In the genomic region with DNA sequence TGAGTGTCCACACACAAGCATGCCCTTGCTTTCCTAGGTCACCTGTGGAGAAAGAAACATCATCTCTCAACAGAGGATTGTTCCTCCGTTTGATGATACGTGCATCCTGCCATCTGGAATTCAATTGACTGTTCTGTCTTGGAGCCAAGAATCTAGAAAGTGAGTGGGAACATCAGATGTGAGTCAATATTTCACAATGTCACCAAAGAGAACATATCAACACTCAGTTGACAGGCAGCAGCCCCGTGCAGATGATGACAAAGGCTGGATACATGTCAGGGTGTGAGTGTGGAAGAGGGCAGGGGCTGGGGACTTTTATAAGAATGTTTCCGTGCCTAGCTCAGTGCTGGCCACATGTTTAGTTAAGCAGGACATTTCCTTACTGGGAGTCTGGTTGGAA, we compare ENCODE assay signal across 20 cellular contexts.
DNase-seq lines count a peak whose midpoint lies in the region; ATAC-seq, FAIRE-seq and TF ChIP-seq lines count a peak whose summit lies in the region.
"Had no signal": no experiment of that assay in that cellular context is flagged by ENCODE, and none has a peak within 500 bp of the region (broad histone marks: within the 10 kb centered on the region; RNA-seq: fewer than 3 reads in every experiment).

No MANE protein-coding gene starts in this region.

- no peak for TF ChIP-seq CTCF in fibroblast of the aortic adventitia (IDR thresholded peaks at IDR 0.05; ENCODE audit: insufficient read depth, low read length)
- TF ChIP-seq CTCF in D721Med (IDR thresholded peaks at IDR 0.05; ENCODE audit: insufficient read depth, missing control alignments) = no peak

- no peak overlapping the region for H3K4me3 ChIP-seq in fibroblast of the aortic adventitia (ENCODE audit: low read depth, low read length)
- H3K4me3 ChIP-seq: A549, HAP-1, SK-N-MC, uterus had no signal

- DNase-seq in AG08395 (ENCODE audit: low spot score) (peak; percentile 40), HCEC 1CT (peak; percentile 84), astrocyte of the hippocampus (ENCODE audit: low read depth, low spot score) (peak; percentile 31), fibroblast of the aortic adventitia (ENCODE audit: low read depth) (peak; percentile 17), GDM1 (lab: John Stamatoyannopoulos, UW) (no peak), GM12891 (ENCODE audit: insufficient read length, low spot score) (no peak), D721Med (ENCODE audit: insufficient read length, low spot score) (no peak)
- DNase-seq: activated CD4-positive, alpha-beta T cell treated with anti-CD3 and anti-CD28 coated beads, Interleukin-2, amount 10 ng/mL, durations not matched to agents 24 days and 14 days; activated naive CD4-positive, alpha-beta T cell treated with anti-CD3 and anti-CD28 coated beads for 36 hours; CD4-positive, CD25-positive, alpha-beta regulatory T cell; DND-41; foreskin melanocyte; left colon; NCI-H187 treated with DMSO at 0.1 percent for 48 hours; stimulated activated CD4-positive, alpha-beta T cell treated with anti-CD3 and anti-CD28 coated beads, Interleukin-2, amount 100 ng/mL, for 48 hours; uterus had no signal

- FAIRE-seq in GM12891 (lab: Jason Lieb, UNC) (no peak), D721Med (lab: Jason Lieb, UNC) (no peak)
- FAIRE-seq: A549 had no signal

- TF ChIP-seq POLR2A in GM12891 (IDR thresholded peaks at IDR 0.05; ENCODE audit: low read depth, low read length) = no peak

- ATAC-seq in HG03135 (IDR thresholded peaks at IDR 0.05; ENCODE audit: unreplicated experiment) = no peak
- ATAC-seq: left colon had no signal

TF ChIP-seq in GM12891, 5 proteins besides CTCF, POLR2A, EP300 and RAD21:
- TF ChIP-seq POU2F2 (IDR thresholded peaks at IDR 0.05; ENCODE audit: low read depth, low read length) (no peak), PAX5 (IDR thresholded peaks at IDR 0.05; ENCODE audit: insufficient read depth, low read length, severe bottlenecking) (no peak), POLR2AphosphoS5 (IDR thresholded peaks at IDR 0.05; ENCODE audit: low read depth, low read length) (no peak), TAF1 (IDR thresholded peaks at IDR 0.05; ENCODE audit: low read depth, low read length) (no peak), SPI1 (IDR thresholded peaks at IDR 0.05; ENCODE audit: low read depth, low read length) (no peak)

Comparison
In these comparisons a context has a peak if more than half of its experiments do, and no peak if none do; other contexts are left out.
1. DNase-seq: peak in AG08395 (single experiment), HCEC 1CT (single experiment), astrocyte of the hippocampus (single experiment) and fibroblast of the aortic adventitia (single experiment); none in GDM1 (single experiment), GM12891 (single experiment) and D721Med (single experiment).